25 cellular contexts compared by ENCODE assay signal in the genomic region with DNA sequence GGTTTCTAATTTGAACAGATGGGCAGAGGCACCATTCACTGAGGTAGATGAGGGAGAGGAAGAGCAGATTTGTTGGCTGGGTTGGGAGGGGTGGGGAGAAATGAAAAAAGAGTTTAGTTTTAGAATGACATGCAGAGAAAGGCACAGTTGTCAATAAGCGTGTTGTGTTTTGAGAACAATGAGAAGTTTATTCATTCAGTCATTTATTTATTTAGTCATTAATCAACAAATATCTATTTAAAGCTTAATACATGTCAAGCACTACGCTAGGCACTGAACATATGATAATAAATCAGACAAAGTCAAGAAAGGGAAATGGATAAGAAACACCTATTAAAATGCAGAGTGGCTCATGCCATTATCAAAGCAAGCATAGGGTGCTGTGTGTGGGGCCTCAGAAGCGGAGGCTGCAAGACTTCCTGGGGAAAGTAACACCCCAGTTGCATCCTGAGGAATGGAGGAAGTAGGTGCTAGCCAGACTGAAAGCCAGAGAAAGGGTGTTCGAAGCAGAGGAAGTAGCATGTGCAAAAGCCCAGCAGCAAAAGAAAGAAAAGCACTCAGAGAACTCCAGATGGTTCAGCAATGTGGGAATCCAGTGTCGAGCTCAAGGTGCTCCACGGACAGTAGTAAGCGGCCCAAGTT.
DNase-seq lines count a peak whose midpoint lies in the region; FAIRE-seq and TF ChIP-seq lines count a peak whose summit lies in the region.
"Had no signal": no experiment of that assay in that cellular context is flagged by ENCODE, and none has a peak within 500 bp of the region (broad histone marks: within the 10 kb centered on the region; RNA-seq: fewer than 3 reads in every experiment).

No MANE protein-coding gene starts in this region.

- H3K4me3 Mint-ChIP-seq in osteocyte (ENCODE audit: unreplicated experiment): no peak overlapping the region
- H3K4me3 Mint-ChIP-seq: activated B cell treated with CpG ODN at 0.5 μM for 24 hours; activated CD4-positive, alpha-beta memory T cell treated with anti-CD3 and anti-CD28 coated beads, Interleukin-2, amount 10 ng/mL, durations not matched to agents 7 days and 5 days; activated naive CD4-positive, alpha-beta T cell treated with anti-CD3 and anti-CD28 coated beads, Interleukin-2, amount 10 ng/mL, durations not matched to agents 7 days and 5 days; CD8-positive, alpha-beta T cell; nephron; stimulated activated memory B cell treated with anti-CD40 and anti-IgM and Interleukin-4, amounts not matched to agents 10 μg/mL and 1 μg/mL and 100 μg/mL, for 72 hours; T-helper 1 cell treated with Interleukin-12 subunit alpha and Interleukin-12 subunit beta and Interleukin-4 antibody, amounts not matched to agents 30 μg/mL and 1 μg/mL, for 36 hours had no signal

- in situ Hi-C loops in KBM-7 (cut with MboI; ENCODE audit: low pct_unique_long_range_greater_than_20kb, low sequenced_read_pairs): no loop called here

- H3K4me3 ChIP-seq in dorsolateral prefrontal cortex: no peak overlapping the region
- H3K4me3 ChIP-seq: esophagus muscularis mucosa had no signal

- TF ChIP-seq CTCF in dorsolateral prefrontal cortex (IDR thresholded peaks at IDR 0.05 in 54 of 56, conservative IDR thresholded peaks at IDR 0.05 in 2 of 56; ENCODE audit: low read depth in 1 of 56, partially characterized antibody in 56 of 56) (no peak), osteocyte (IDR thresholded peaks at IDR 0.05) (no peak)

- H3K27ac ChIP-seq in dorsolateral prefrontal cortex: peak overlapping the region; percentile 29 to 100 (median 93)
- H3K27ac ChIP-seq in substantia nigra (ENCODE audit: low read depth, low read length, poor library complexity, severe bottlenecking): peak overlapping the region; percentile 93
- H3K27ac ChIP-seq: esophagus muscularis mucosa had no signal

- no peak for FAIRE-seq in frontal cortex (lab: Jason Lieb, UNC)

- no peaks in the 10 kb centered on the region for H3K9me3 Mint-ChIP-seq in osteocyte (ENCODE audit: unreplicated experiment)
- H3K9me3 Mint-ChIP-seq: activated B cell treated with CpG ODN at 0.5 μM for 24 hours; activated CD4-positive, alpha-beta memory T cell treated with anti-CD3 and anti-CD28 coated beads, Interleukin-2, amount 10 ng/mL, durations not matched to agents 7 days and 5 days; activated naive CD4-positive, alpha-beta T cell treated with anti-CD3 and anti-CD28 coated beads, Interleukin-2, amount 10 ng/mL, durations not matched to agents 7 days and 5 days; CD8-positive, alpha-beta T cell; stimulated activated memory B cell treated with anti-CD40 and anti-IgM and Interleukin-4, amounts not matched to agents 10 μg/mL and 1 μg/mL and 100 μg/mL, for 72 hours; T-helper 1 cell treated with Interleukin-12 subunit alpha and Interleukin-12 subunit beta and Interleukin-4 antibody, amounts not matched to agents 30 μg/mL and 1 μg/mL, for 36 hours had no signal

- H3K27me3 ChIP-seq in dorsolateral prefrontal cortex: no peaks in the 10 kb centered on the region

- H3K4me1 Mint-ChIP-seq in osteocyte (ENCODE audit: unreplicated experiment): no peaks in the 10 kb centered on the region
- H3K4me1 Mint-ChIP-seq: nephron had no signal

- DNase-seq in KBM-7 (peak; percentile 13), SKM-1 (lab: John Stamatoyannopoulos, UW; ENCODE audit: unreplicated experiment) (peak; percentile 26), dorsolateral prefrontal cortex (no peak), substantia nigra (lab: John Stamatoyannopoulos, UW) (no peak), frontal cortex (ENCODE audit: low spot score in 2 of 2) (no peak), osteocyte (ENCODE audit: extremely low spot score, unreplicated experiment) (no peak)
- DNase-seq in stimulated activated CD4-positive, alpha-beta T cell treated with anti-CD3 and anti-CD28 coated beads, Interleukin-2, amount 100 ng/mL, for 48 hours: no peak
- DNase-seq: activated B cell treated with CpG ODN at 0.5 μM for 24 hours; activated CD4-positive, alpha-beta memory T cell treated with anti-CD3 and anti-CD28 coated beads, Interleukin-2, amount 10 ng/mL, durations not matched to agents 7 days and 5 days; activated naive CD4-positive, alpha-beta T cell treated with anti-CD3 and anti-CD28 coated beads, Interleukin-2, amount 10 ng/mL, durations not matched to agents 7 days and 5 days; activated T-cell treated with anti-CD3 and anti-CD28 coated beads, Interleukin-2, amount 50 U/mL, for 1 hour; DMS79; effector memory CD4-positive, alpha-beta T cell; GOT3; Karpas-422; NCI-H1436 treated with DMSO at 0.1 percent for 48 hours; NCI-H2171; NCI-H526; OCI-M1; SHP77 had no signal

- intact Hi-C loops in dorsolateral prefrontal cortex (cut with DNase I): no loop called here

- H3K27ac Mint-ChIP-seq in osteocyte (ENCODE audit: unreplicated experiment): no peak overlapping the region
- H3K27ac Mint-ChIP-seq: activated B cell treated with CpG ODN at 0.5 μM for 24 hours; activated CD4-positive, alpha-beta memory T cell treated with anti-CD3 and anti-CD28 coated beads, Interleukin-2, amount 10 ng/mL, durations not matched to agents 7 days and 5 days; activated naive CD4-positive, alpha-beta T cell treated with anti-CD3 and anti-CD28 coated beads, Interleukin-2, amount 10 ng/mL, durations not matched to agents 7 days and 5 days; CD8-positive, alpha-beta T cell; nephron; stimulated activated memory B cell treated with anti-CD40 and anti-IgM and Interleukin-4, amounts not matched to agents 10 μg/mL and 1 μg/mL and 100 μg/mL, for 72 hours; T-helper 1 cell treated with Interleukin-12 subunit alpha and Interleukin-12 subunit beta and Interleukin-4 antibody, amounts not matched to agents 30 μg/mL and 1 μg/mL, for 36 hours had no signal

- H3K27me3 Mint-ChIP-seq in osteocyte (ENCODE audit: unreplicated experiment): peaks cover 63% of the 10 kb centered on the region
- H3K27me3 Mint-ChIP-seq: activated B cell treated with CpG ODN at 0.5 μM for 24 hours had no signal

- H3K36me3 Mint-ChIP-seq in osteocyte (ENCODE audit: unreplicated experiment): no peaks in the 10 kb centered on the region
- H3K36me3 Mint-ChIP-seq: activated naive CD4-positive, alpha-beta T cell treated with anti-CD3 and anti-CD28 coated beads, Interleukin-2, amount 10 ng/mL, durations not matched to agents 7 days and 5 days; CD8-positive, alpha-beta T cell; stimulated activated memory B cell treated with anti-CD40 and anti-IgM and Interleukin-4, amounts not matched to agents 10 μg/mL and 1 μg/mL and 100 μg/mL, for 72 hours had no signal

Comparison
In these comparisons a context has a peak if more than half of its experiments do, and no peak if none do; other contexts are left out.
1. DNase-seq: peak in KBM-7 (single experiment) and SKM-1 (single experiment); none in dorsolateral prefrontal cortex (0 of 10), substantia nigra (0 of 49), stimulated activated CD4-positive, alpha-beta T cell treated with anti-CD3 and anti-CD28 coated beads, Interleukin-2, amount 100 ng/mL, for 48 hours (0 of 2), frontal cortex (0 of 2) and osteocyte (single experiment).